In the genomic region with DNA sequence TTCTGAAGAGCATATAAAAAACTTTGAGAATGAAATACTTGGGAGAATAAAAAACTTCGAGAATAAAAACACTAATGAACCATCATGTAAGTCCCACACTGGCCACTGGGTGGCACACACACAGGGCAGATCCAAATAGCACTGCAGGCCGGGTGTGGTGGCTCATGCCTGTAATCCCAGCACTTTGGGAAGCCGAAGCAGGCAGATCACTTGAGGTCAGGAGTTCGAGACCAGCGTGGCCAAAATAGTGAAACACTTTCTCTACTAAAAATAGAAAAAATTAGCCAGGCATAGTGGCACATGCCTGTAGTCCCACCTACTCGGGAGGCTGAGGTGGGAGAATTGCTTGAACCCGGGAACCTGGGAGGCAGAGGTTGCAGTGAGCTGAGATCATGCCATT, we compare ENCODE assay signal across 8 cellular contexts. TPM values are rescaled to one million over a fixed set of nuclear protein-coding genes. Genes with fewer than 3 reads are reported as not detected.
DNase-seq lines count a peak whose midpoint lies in the region; ATAC-seq, FAIRE-seq and TF ChIP-seq lines count a peak whose summit lies in the region.
"Not testable (repeated sequence)": the region's sequence is repeated elsewhere in the genome, so short reads cannot be mapped to it uniquely, and the experiment has no call there.

No MANE protein-coding gene starts in this region.

- H3K4me1 ChIP-seq in trophoblast cell (ENCODE audit: control insufficient read depth in 1 of 2, insufficient read depth in 2 of 2, low read length in 2 of 2), result not testable (repeated sequence)
- H3K4me1 ChIP-seq in thyroid gland, result peaks cover 11 to 19% of the 10 kb centered on the region in 2 donors

- H3K4me2 ChIP-seq in trophoblast cell (ENCODE audit: low read length), result not testable (repeated sequence)

- H3K23ac ChIP-seq in trophoblast cell (ENCODE audit: low read length), result not testable (repeated sequence)

- in situ Hi-C loops in KBM-7 (cut with MboI; ENCODE audit: low pct_unique_long_range_greater_than_20kb, low sequenced_read_pairs), result not testable (repeated sequence)

- H3K14ac ChIP-seq in trophoblast cell (ENCODE audit: low read length), result not testable (repeated sequence)

- peak; percentile 69 for ATAC-seq in activated CD8-positive, alpha-beta T cell treated with anti-CD3 and anti-CD28 coated beads for 36 hours

- not testable (repeated sequence) for H3K4me3 Mint-ChIP-seq in activated CD8-positive, alpha-beta T cell treated with anti-CD3 and anti-CD28 coated beads for 36 hours; chondrocyte (ENCODE audit: unreplicated experiment)

- peak; percentile 83 for TF ChIP-seq CTCF in activated CD8-positive, alpha-beta T cell treated with anti-CD3 and anti-CD28 coated beads for 36 hours (IDR thresholded peaks at IDR 0.05)
- peak; percentile 85 for TF ChIP-seq CTCF in chondrocyte (IDR thresholded peaks at IDR 0.05)
- peak; percentile 18 to 62 (median 51) for TF ChIP-seq CTCF in thyroid gland (IDR thresholded peaks at IDR 0.05)

- not testable (repeated sequence) for H3K18ac ChIP-seq in trophoblast cell (ENCODE audit: low read length)

- not testable (repeated sequence) for H4K8ac ChIP-seq in trophoblast cell (ENCODE audit: low read depth, low read length)

- H3K79me1 ChIP-seq in trophoblast cell (ENCODE audit: low read length), result not testable (repeated sequence)

- not testable (repeated sequence) for TF ChIP-seq POLR2A in thyroid gland (IDR thresholded peaks at IDR 0.05)

- not testable (repeated sequence) for H3K27me3 Mint-ChIP-seq in activated CD8-positive, alpha-beta T cell treated with anti-CD3 and anti-CD28 coated beads for 36 hours; chondrocyte (ENCODE audit: low read depth)

- CTCF ChIA-PET in activated CD8-positive, alpha-beta T cell treated with anti-CD3 and anti-CD28 coated beads for 36 hours (lab: Charles Lee), result interaction anchor here (0.6 to 2.7 kb wide), 10 partner anchors 12 to 83 kb away, joined by 3 to 11 read pairs (median 4); no protein-coding TSS in a partner anchor

- not testable (repeated sequence) for H2BK5ac ChIP-seq in trophoblast cell (ENCODE audit: low read depth, low read length, poor library complexity)

- H4K91ac ChIP-seq in trophoblast cell (ENCODE audit: low read depth, low read length), result not testable (repeated sequence)

- not testable (repeated sequence) for H3K4me3 ChIP-seq in trophoblast cell (ENCODE audit: low read depth, low read length); thyroid gland (replicated peaks in 1 of 3)

- H3K9me3 ChIP-seq in trophoblast cell (ENCODE audit: insufficient read depth, low read depth, low read length); thyroid gland: not testable (repeated sequence)

- H3K36me3 ChIP-seq in trophoblast cell (ENCODE audit: control insufficient read depth in 1 of 2, insufficient read depth in 2 of 2, low read length in 2 of 2), result peaks cover 10 to 11% of the 10 kb centered on the region in 2 experiments
- H3K36me3 ChIP-seq in thyroid gland, result not testable (repeated sequence)

- peaks cover 13% of the 10 kb centered on the region for H3K9me3 Mint-ChIP-seq in activated CD8-positive, alpha-beta T cell treated with anti-CD3 and anti-CD28 coated beads for 36 hours
- peaks cover 15% of the 10 kb centered on the region for H3K9me3 Mint-ChIP-seq in chondrocyte (ENCODE audit: low read depth)

- not testable (repeated sequence) for H3K4me1 Mint-ChIP-seq in activated CD8-positive, alpha-beta T cell treated with anti-CD3 and anti-CD28 coated beads for 36 hours (ENCODE audit: low read depth)
- peaks cover 21% of the 10 kb centered on the region for H3K4me1 Mint-ChIP-seq in chondrocyte (ENCODE audit: low read depth)

- WGBS in trophoblast cell (ENCODE audit: extremely low coverage, insufficient coverage, insufficient read length), result no CpG with 5 or more reads among the region's 7 CpGs
- WGBS in thyroid gland, 2 donors, result 73 to 81% methylated on average over 7 of the region's 7 CpGs

- DNase-seq in Daoy (ENCODE audit: low read depth), result peak; percentile 17
- peak; percentile 80 for DNase-seq in KBM-7
- peak; percentile 33 for DNase-seq in RCC 7860 (ENCODE audit: low spot score)
- DNase-seq in activated CD8-positive, alpha-beta T cell treated with anti-CD3 and anti-CD28 coated beads for 36 hours, result peak; percentile 73
- DNase-seq in chondrocyte (ENCODE audit: low spot score), result not testable (repeated sequence)
- DNase-seq in hepatic stellate cell (ENCODE audit: low spot score), result peak; percentile 39
- peak; percentile 56 to 81 for DNase-seq in trophoblast cell
- DNase-seq in thyroid gland, result peak; percentile 48 to 55

- H3K27ac ChIP-seq in trophoblast cell (ENCODE audit: low read depth, low read length); thyroid gland: not testable (repeated sequence)

- H3K4ac ChIP-seq in trophoblast cell (ENCODE audit: low read depth, low read length), result not testable (repeated sequence)

- not testable (repeated sequence) for H2AK5ac ChIP-seq in trophoblast cell (ENCODE audit: low read length)

- intact Hi-C loops in activated CD8-positive, alpha-beta T cell treated with anti-CD3 and anti-CD28 coated beads for 36 hours (cut with micrococcal nuclease), result loop anchor here (10.0 kb wide), 1 partner anchor 79 kb away; no protein-coding TSS in a partner anchor
- intact Hi-C loops in thyroid gland (cut with DNase I), result loop anchor here (10.0 kb wide), 1 partner anchor 61 kb away; no protein-coding TSS in a partner anchor

- H3K9ac ChIP-seq in trophoblast cell (ENCODE audit: low read length), result not testable (repeated sequence)

- H4K12ac ChIP-seq in trophoblast cell (ENCODE audit: low read depth, low read length), result peak overlapping the region; percentile 43

- not testable (repeated sequence) for H2AFZ ChIP-seq in trophoblast cell (ENCODE audit: insufficient read depth, low read length, poor library complexity)

- H3K36me3 Mint-ChIP-seq in activated CD8-positive, alpha-beta T cell treated with anti-CD3 and anti-CD28 coated beads for 36 hours (ENCODE audit: low read depth); chondrocyte (ENCODE audit: low read depth): not testable (repeated sequence)

- H3K27me3 ChIP-seq in trophoblast cell (ENCODE audit: insufficient read depth, low read length); thyroid gland: not testable (repeated sequence)

- POLR2A ChIA-PET in activated CD8-positive, alpha-beta T cell treated with anti-CD3 and anti-CD28 coated beads for 36 hours (lab: Charles Lee), result not testable (repeated sequence)

- not testable (repeated sequence) for H3K79me2 ChIP-seq in trophoblast cell (ENCODE audit: control insufficient read depth, insufficient read depth, low read length, poor library complexity)

- not testable (repeated sequence) for H3K27ac Mint-ChIP-seq in activated CD8-positive, alpha-beta T cell treated with anti-CD3 and anti-CD28 coated beads for 36 hours; chondrocyte (ENCODE audit: unreplicated experiment)

- not testable (repeated sequence) for FAIRE-seq in RCC 7860 (lab: Jason Lieb, UNC)

- H2BK120ac ChIP-seq in trophoblast cell (ENCODE audit: insufficient read depth, low read length, poor library complexity), result not testable (repeated sequence)

- H2BK12ac ChIP-seq in trophoblast cell (ENCODE audit: low read length), result not testable (repeated sequence)

RNA-seq across cellular contexts. Expression of a gene that starts 28.5 kb away (rescaled TPM):
- total RNA-seq in Daoy (2014; rRNA removed; shearing (Covaris generic)), result 0.11 and 0.24 TPM in 2 replicates
- under 1 TPM; 0.04 to 0.16 TPM for total RNA-seq in activated CD8-positive, alpha-beta T cell treated with anti-CD3 and anti-CD28 coated beads for 36 hours
- total RNA-seq in chondrocyte, result 0.56 to 6.4 TPM (median 4.2 TPM) in 3 replicates
- polyA plus RNA-seq in trophoblast cell (2013), result 11.4 TPM in 2 replicates
- 10 to 100 TPM in 1 of 4 donors, 1 to 10 TPM in 3; 5.8 to 10.4 (median 7.4) TPM for total RNA-seq in thyroid gland

RNA-seq across cellular contexts. Expression of a gene that starts 38.8 kb away (rescaled TPM):
- total RNA-seq in Daoy (2014; rRNA removed; shearing (Covaris generic)), result not detected in 2 replicates
- total RNA-seq in activated CD8-positive, alpha-beta T cell treated with anti-CD3 and anti-CD28 coated beads for 36 hours, result not detected
- not detected in 3 replicates for total RNA-seq in chondrocyte
- polyA plus RNA-seq in trophoblast cell (2013), result 0.35 and 0.42 TPM in 2 replicates
- not detected for total RNA-seq in thyroid gland
